In the genomic region with DNA sequence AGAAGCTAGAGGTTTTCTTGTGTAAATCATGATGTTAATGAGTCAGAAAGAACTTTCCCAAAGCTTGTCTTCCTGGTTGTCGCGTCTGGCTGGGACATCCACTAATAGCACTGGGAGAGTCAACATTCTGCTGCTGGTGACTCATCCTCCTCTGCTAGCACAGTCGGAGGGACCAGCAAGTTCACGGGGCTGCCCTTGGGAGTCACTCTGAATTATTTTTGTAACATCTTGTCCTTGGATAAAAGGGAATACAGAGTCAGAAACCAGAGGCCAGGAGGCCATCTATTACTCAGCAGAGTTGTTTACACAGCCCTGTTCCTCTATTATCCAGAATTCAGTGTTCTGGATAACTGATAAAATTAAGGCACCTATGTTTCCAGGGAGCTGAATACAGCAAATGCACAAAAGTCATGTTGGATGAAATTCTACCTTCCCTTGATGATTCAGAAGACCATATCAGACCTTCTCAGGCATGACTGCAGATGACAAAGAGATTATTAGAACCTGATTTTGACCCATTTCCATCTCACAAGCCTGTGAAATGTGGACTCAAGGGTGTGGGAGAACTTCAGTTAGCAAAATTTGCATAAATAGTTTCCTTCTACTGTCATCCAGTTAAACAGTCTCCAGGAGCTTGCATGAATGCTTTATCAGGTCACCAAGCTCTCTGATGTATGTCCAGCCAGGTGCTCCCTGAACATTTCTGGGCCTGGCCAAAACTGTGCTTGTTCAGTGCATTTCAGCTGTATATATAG, we compare ENCODE assay signal across 8 cellular contexts.
DNase-seq lines count a peak whose midpoint lies in the region; ATAC-seq and TF ChIP-seq lines count a peak whose summit lies in the region.

No MANE protein-coding gene starts in this region.

- peaks cover 78% of the 10 kb centered on the region for H3K4me1 Mint-ChIP-seq in activated T-helper 17 cell treated with anti-CD3 and anti-CD28 coated beads, Interleukin-2, amount 50 U/mL, for 72 hours

- H3K4me3 Mint-ChIP-seq in activated T-helper 17 cell treated with anti-CD3 and anti-CD28 coated beads, Interleukin-2, amount 50 U/mL, for 72 hours: peak overlapping the region; percentile 29

- no peak overlapping the region for H3K4me3 ChIP-seq in cardiac muscle cell

- no peaks in the 10 kb centered on the region for H3K36me3 Mint-ChIP-seq in activated T-helper 17 cell treated with anti-CD3 and anti-CD28 coated beads, Interleukin-2, amount 50 U/mL, for 72 hours (ENCODE audit: low read depth)

- TF ChIP-seq POLR2A in GM18505 (IDR thresholded peaks at IDR 0.05; ENCODE audit: borderline replicate concordance, extremely low read depth, insufficient read depth, insufficient read length): no peak

- no peaks in the 10 kb centered on the region for H3K9me3 Mint-ChIP-seq in activated T-helper 17 cell treated with anti-CD3 and anti-CD28 coated beads, Interleukin-2, amount 50 U/mL, for 72 hours

- H3K27me3 ChIP-seq in cardiac muscle cell: no peaks in the 10 kb centered on the region

- H3K9me3 ChIP-seq in cardiac muscle cell (ENCODE audit: low read depth): no peaks in the 10 kb centered on the region

- peak; percentile 84 for DNase-seq in AG08396 (ENCODE audit: low spot score)
- DNase-seq in NCI-H2029 treated with DMSO at 0.1 percent for 48 hours (lab: John Stamatoyannopoulos, UW): peak; percentile 23
- DNase-seq in cardiac muscle cell (ENCODE audit: low read depth in 1 of 2, low spot score in 1 of 2): peak; percentile 31 to 81
- peak; percentile 30 for DNase-seq in putamen (ENCODE audit: low spot score)
- DNase-seq in GDM1 (lab: John Stamatoyannopoulos, UW): no peak

- H3K27me3 Mint-ChIP-seq in activated T-helper 17 cell treated with anti-CD3 and anti-CD28 coated beads, Interleukin-2, amount 50 U/mL, for 72 hours: no peaks in the 10 kb centered on the region

- peaks cover 6% of the 10 kb centered on the region for H3K4me1 ChIP-seq in cardiac muscle cell (ENCODE audit: low read depth)

- H3K36me3 ChIP-seq in cardiac muscle cell: no peaks in the 10 kb centered on the region

- peak overlapping the region; percentile 29 for H3K27ac Mint-ChIP-seq in activated T-helper 17 cell treated with anti-CD3 and anti-CD28 coated beads, Interleukin-2, amount 50 U/mL, for 72 hours

- H3K27ac ChIP-seq in cardiac muscle cell: peak overlapping the region; percentile 7

- ATAC-seq in GM18505 (IDR thresholded peaks at IDR 0.05; ENCODE audit: unreplicated experiment) (peak; percentile 53), HG02884 (IDR thresholded peaks at IDR 0.05; ENCODE audit: unreplicated experiment) (peak; percentile 55)
- ATAC-seq in activated T-helper 17 cell treated with anti-CD3 and anti-CD28 coated beads, Interleukin-2, amount 50 U/mL, for 72 hours (replicated peaks): peak; percentile 85

- no peak for TF ChIP-seq CTCF in cardiac muscle cell (IDR thresholded peaks at IDR 0.05; ENCODE audit: low read depth, low read length)
